ENCODE assay signal across 1 cellular context in the genomic region with DNA sequence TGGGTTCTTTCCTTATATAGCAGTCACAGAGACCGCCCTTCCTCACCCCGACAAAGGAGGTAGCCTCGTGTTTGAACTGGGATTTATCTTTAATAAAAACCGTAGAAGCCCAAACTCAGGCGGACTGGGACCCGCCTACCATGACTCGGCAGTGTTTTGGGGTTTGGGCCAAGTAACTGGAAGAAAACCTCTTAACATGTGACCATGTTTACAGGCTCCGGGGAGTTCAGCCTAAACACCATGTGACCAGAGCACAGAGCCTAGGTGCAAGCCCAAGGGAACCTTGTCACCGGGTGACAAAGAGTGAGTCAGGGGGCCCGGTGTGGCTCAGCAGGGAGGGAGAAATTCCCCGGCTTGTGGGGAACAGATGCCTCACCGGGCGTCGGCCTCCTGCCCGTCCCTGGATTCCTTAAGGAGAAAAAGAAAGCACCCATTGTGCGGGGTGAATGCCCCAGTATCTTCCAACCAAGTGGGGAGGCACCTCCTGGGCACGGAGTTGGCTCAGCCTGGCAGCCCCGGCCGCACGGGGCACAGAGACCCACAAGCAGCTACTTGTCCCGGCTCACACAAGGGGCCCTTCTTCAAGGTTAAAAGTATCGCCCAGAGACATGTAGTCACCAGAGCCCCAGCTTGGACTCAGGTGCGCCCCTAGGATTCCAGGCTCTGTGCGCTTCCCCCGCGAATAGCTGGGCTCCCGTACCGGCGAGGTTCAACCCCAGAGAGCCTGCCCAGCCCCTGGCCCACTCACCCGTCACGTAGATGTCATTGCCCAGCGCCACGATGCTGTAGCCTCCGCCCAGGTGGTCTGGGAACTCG.
TF ChIP-seq lines count a peak whose summit lies in the region.

No MANE protein-coding gene starts in this region.

TF ChIP-seq in K562, 482 proteins besides CTCF, POLR2A, EP300 and RAD21 (continued from another document and continues in another):
- TF ChIP-seq ESRRB (CRISPR knock-in tag; IDR thresholded peaks at IDR 0.05; ENCODE audit: borderline replicate concordance) (no peak), MXI1 (IDR thresholded peaks at IDR 0.05; ENCODE audit: low read depth, low read length) (peak; percentile 94), KDM2B (CRISPR knock-in tag; IDR thresholded peaks at IDR 0.05) (no peak), TARDBP (IDR thresholded peaks at IDR 0.05) (no peak), ZNF263 (CRISPR knock-in tag; IDR thresholded peaks at IDR 0.05; ENCODE audit: borderline replicate concordance) (0 out of 2 replicates have a peak, but pooled peaks have one; percentile 50), NFYB (IDR thresholded peaks at IDR 0.05; ENCODE audit: extremely low read depth, insufficient read length) (no peak), ZNF707 (CRISPR knock-in tag; conservative IDR thresholded peaks at IDR 0.05) (no peak), KLF13 (tag; IDR thresholded peaks at IDR 0.05; ENCODE audit: borderline replicate concordance, low read depth) (peak; percentile 86), ZNF586 (CRISPR knock-in tag; conservative IDR thresholded peaks at IDR 0.05) (no peak), ARID1B (IDR thresholded peaks at IDR 0.05) (peak; percentile 46), JUND (IDR thresholded peaks at IDR 0.05; ENCODE audit: borderline replicate concordance, low read depth, low read length) (peak; percentile 80), JUND (tag; IDR thresholded peaks at IDR 0.05; ENCODE audit: borderline replicate concordance, low read depth, low read length) (peak; percentile 46; the same call in 1 of the 3 replicates), BHLHE40 (IDR thresholded peaks at IDR 0.05; ENCODE audit: low read length) (peak; percentile 71; the same call in 1 of the 2 replicates), ZNF507 (tag; conservative IDR thresholded peaks at IDR 0.05) (no peak), KDM4B (IDR thresholded peaks at IDR 0.05; ENCODE audit: borderline replicate concordance in 2 of 2, low read depth in 1 of 2) (peak in 1 of 2 experiments; percentile 42; a peak in 1 of 4 replicates), ZBED1 (IDR thresholded peaks at IDR 0.05) (no peak), CBFA2T2 (conservative IDR thresholded peaks at IDR 0.05) (peak; percentile 60), SNRNP70 (optimal IDR thresholded peaks at IDR 0.05; ENCODE audit: low read depth, low read length) (no peak), SREBF1 (IDR thresholded peaks at IDR 0.05; ENCODE audit: borderline replicate concordance, low read depth, low read length) (no peak), PREB (CRISPR knock-in tag; IDR thresholded peaks at IDR 0.05) (no peak), RFX7 (CRISPR knock-in tag; IDR thresholded peaks at IDR 0.05) (no peak), SREBF2 (CRISPR knock-in tag; IDR thresholded peaks at IDR 0.05) (no peak), POLR3G (IDR thresholded peaks at IDR 0.05; ENCODE audit: extremely low read depth, insufficient read length, insufficient replicate concordance) (no peak), RB1 (IDR thresholded peaks at IDR 0.05; ENCODE audit: low read depth) (peak; percentile 46; the same call in 1 of the 2 replicates), ZNF316 (IDR thresholded peaks at IDR 0.05) (peak; percentile 91), ZNF444 (CRISPR knock-in tag; IDR thresholded peaks at IDR 0.05) (no peak), LEF1 (IDR thresholded peaks at IDR 0.05) (peak; percentile 67), MTA3 (IDR thresholded peaks at IDR 0.05; ENCODE audit: borderline replicate concordance) (peak; percentile 0; the same call in 1 of the 2 replicates), FOXK1 (CRISPR knock-in tag; IDR thresholded peaks at IDR 0.05; ENCODE audit: borderline replicate concordance) (peak; percentile 97), ZNF609 (CRISPR knock-in tag; IDR thresholded peaks at IDR 0.05; ENCODE audit: borderline replicate concordance) (no peak), ZFPM2 (CRISPR knock-in tag; IDR thresholded peaks at IDR 0.05) (no peak), ZNF23 (CRISPR knock-in tag; IDR thresholded peaks at IDR 0.05) (no peak), STAT5A (IDR thresholded peaks at IDR 0.05; ENCODE audit: borderline replicate concordance, low read length) (no peak), SMARCB1 (IDR thresholded peaks at IDR 0.05; ENCODE audit: insufficient read length, low read depth) (no peak), BCOR (IDR thresholded peaks at IDR 0.05) (no peak), ZFX (CRISPR knock-in tag; IDR thresholded peaks at IDR 0.05) (no peak), ADNP (tag; IDR thresholded peaks at IDR 0.05) (no peak), COPS2 (conservative IDR thresholded peaks at IDR 0.05) (no peak), CHD1 (IDR thresholded peaks at IDR 0.05; ENCODE audit: low read length) (peak; percentile 85), ZNF212 (CRISPR knock-in tag; IDR thresholded peaks at IDR 0.05) (0 out of 2 replicates have a peak, but pooled peaks have one; percentile 31), CBFB (CRISPR knock-in tag; IDR thresholded peaks at IDR 0.05) (peak; percentile 29; the same call in 1 of the 2 replicates), STAG1 (CRISPR knock-in tag; IDR thresholded peaks at IDR 0.05; ENCODE audit: borderline replicate concordance) (no peak), ZNF232 (CRISPR knock-in tag; IDR thresholded peaks at IDR 0.05) (no peak), ZNF282 (CRISPR knock-in tag; IDR thresholded peaks at IDR 0.05) (no peak), ZZZ3 (IDR thresholded peaks at IDR 0.05) (no peak)
- TF ChIP-seq, protein P1, sequence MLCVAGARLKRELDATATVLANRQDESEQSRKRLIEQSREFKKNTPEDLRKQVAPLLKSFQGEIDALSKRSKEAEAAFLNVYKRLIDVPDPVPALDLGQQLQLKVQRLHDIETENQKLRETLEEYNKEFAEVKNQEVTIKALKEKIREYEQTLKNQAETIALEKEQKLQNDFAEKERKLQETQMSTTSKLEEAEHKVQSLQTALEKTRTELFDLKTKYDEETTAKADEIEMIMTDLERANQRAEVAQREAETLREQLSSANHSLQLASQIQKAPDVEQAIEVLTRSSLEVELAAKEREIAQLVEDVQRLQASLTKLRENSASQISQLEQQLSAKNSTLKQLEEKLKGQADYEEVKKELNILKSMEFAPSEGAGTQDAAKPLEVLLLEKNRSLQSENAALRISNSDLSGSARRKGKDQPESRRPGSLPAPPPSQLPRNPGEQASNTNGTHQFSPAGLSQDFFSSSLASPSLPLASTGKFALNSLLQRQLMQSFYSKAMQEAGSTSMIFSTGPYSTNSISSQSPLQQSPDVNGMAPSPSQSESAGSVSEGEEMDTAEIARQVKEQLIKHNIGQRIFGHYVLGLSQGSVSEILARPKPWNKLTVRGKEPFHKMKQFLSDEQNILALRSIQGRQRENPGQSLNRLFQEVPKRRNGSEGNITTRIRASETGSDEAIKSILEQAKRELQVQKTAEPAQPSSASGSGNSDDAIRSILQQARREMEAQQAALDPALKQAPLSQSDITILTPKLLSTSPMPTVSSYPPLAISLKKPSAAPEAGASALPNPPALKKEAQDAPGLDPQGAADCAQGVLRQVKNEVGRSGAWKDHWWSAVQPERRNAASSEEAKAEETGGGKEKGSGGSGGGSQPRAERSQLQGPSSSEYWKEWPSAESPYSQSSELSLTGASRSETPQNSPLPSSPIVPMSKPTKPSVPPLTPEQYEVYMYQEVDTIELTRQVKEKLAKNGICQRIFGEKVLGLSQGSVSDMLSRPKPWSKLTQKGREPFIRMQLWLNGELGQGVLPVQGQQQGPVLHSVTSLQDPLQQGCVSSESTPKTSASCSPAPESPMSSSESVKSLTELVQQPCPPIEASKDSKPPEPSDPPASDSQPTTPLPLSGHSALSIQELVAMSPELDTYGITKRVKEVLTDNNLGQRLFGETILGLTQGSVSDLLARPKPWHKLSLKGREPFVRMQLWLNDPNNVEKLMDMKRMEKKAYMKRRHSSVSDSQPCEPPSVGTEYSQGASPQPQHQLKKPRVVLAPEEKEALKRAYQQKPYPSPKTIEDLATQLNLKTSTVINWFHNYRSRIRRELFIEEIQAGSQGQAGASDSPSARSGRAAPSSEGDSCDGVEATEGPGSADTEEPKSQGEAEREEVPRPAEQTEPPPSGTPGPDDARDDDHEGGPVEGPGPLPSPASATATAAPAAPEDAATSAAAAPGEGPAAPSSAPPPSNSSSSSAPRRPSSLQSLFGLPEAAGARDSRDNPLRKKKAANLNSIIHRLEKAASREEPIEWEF (CRISPR knock-in tag; IDR thresholded peaks at IDR 0.05), result no peak
- TF ChIP-seq, protein P2, sequence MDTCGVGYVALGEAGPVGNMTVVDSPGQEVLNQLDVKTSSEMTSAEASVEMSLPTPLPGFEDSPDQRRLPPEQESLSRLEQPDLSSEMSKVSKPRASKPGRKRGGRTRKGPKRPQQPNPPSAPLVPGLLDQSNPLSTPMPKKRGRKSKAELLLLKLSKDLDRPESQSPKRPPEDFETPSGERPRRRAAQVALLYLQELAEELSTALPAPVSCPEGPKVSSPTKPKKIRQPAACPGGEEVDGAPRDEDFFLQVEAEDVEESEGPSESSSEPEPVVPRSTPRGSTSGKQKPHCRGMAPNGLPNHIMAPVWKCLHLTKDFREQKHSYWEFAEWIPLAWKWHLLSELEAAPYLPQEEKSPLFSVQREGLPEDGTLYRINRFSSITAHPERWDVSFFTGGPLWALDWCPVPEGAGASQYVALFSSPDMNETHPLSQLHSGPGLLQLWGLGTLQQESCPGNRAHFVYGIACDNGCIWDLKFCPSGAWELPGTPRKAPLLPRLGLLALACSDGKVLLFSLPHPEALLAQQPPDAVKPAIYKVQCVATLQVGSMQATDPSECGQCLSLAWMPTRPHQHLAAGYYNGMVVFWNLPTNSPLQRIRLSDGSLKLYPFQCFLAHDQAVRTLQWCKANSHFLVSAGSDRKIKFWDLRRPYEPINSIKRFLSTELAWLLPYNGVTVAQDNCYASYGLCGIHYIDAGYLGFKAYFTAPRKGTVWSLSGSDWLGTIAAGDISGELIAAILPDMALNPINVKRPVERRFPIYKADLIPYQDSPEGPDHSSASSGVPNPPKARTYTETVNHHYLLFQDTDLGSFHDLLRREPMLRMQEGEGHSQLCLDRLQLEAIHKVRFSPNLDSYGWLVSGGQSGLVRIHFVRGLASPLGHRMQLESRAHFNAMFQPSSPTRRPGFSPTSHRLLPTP (IDR thresholded peaks at IDR 0.05; ENCODE audit: borderline replicate concordance, extremely low read depth, insufficient read length), result no peak
- TF ChIP-seq, protein P3, sequence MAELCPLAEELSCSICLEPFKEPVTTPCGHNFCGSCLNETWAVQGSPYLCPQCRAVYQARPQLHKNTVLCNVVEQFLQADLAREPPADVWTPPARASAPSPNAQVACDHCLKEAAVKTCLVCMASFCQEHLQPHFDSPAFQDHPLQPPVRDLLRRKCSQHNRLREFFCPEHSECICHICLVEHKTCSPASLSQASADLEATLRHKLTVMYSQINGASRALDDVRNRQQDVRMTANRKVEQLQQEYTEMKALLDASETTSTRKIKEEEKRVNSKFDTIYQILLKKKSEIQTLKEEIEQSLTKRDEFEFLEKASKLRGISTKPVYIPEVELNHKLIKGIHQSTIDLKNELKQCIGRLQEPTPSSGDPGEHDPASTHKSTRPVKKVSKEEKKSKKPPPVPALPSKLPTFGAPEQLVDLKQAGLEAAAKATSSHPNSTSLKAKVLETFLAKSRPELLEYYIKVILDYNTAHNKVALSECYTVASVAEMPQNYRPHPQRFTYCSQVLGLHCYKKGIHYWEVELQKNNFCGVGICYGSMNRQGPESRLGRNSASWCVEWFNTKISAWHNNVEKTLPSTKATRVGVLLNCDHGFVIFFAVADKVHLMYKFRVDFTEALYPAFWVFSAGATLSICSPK (IDR thresholded peaks at IDR 0.05; ENCODE audit: borderline replicate concordance), result no peak
- TF ChIP-seq, protein P4, sequence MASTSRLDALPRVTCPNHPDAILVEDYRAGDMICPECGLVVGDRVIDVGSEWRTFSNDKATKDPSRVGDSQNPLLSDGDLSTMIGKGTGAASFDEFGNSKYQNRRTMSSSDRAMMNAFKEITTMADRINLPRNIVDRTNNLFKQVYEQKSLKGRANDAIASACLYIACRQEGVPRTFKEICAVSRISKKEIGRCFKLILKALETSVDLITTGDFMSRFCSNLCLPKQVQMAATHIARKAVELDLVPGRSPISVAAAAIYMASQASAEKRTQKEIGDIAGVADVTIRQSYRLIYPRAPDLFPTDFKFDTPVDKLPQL (IDR thresholded peaks at IDR 0.05; ENCODE audit: extremely low read depth, insufficient read length), result no peak
